In the genomic region with DNA sequence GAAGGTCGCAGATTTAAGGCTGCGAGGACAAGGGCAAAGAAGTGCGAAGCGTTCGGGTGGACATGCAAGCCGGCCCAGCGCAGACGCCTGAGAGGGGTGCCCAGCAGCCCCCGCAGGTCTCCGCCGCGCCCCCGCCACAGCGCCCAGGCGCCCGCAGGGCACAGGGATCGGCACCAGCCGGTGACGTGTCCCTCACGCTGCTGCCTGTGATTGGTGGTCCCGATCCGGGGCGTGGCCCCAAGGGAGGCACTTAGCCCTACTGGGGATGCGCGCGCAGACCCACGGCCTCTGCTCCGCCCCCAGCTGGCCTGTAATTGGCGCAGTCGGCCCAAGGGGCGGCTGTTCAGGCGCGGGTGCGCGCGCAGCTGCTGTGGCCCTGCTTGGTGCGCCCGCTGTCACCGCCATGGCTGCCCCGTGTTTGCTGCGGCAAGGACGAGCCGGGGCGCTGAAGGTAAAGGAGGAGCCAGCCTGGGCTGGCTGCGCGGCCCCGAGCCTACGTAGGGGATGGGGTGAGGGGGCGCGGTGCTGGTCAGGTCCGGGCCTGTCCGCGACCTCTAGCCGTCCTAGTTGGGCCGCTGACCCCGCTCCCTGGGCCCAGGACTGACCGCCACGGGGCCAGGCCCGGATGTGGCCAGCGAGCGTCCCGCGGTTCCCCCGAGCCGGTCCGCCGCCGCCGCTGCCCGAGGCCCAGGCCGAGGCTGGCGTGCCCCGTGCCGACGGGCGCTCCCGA, we compare ENCODE assay signal across 8 cellular contexts. TPM values are rescaled to one million over a fixed set of nuclear protein-coding genes. Genes with fewer than 3 reads are reported as not detected.
DNase-seq lines count a peak whose midpoint lies in the region; ATAC-seq, FAIRE-seq and TF ChIP-seq lines count a peak whose summit lies in the region.

A gene (plus strand): TSS at position 379 of the 730 bp plus-strand sequence. CDS start 25 bp downstream, at position 404.

- H3K9ac ChIP-seq in mammary epithelial cell (ENCODE audit: insufficient read depth, low read length): peak within 1 kb of the TSS; percentile 97
- peak within 1 kb of the TSS; percentile 89; the same call in 1 of the 2 replicates for H3K9ac ChIP-seq in iPS-20b (ENCODE audit: low read depth, low read length)

- ATAC-seq in GM18873 (IDR thresholded peaks at IDR 0.05; ENCODE audit: low FRiP score, unreplicated experiment) (peak; percentile 81), HG03139 (IDR thresholded peaks at IDR 0.05; ENCODE audit: unreplicated experiment) (peak; percentile 95)

- no TSS peak for BruUV-seq in mammary epithelial cell (replicated peaks; lab: Mats Ljungman, UMichigan)

- TF ChIP-seq CTCF in WERI-Rb-1 (IDR thresholded peaks at IDR 0.05; ENCODE audit: low read depth, low read length) (no peak), mammary epithelial cell (conservative IDR thresholded peaks at IDR 0.05 in 1 of 2, IDR thresholded peaks at IDR 0.05 in 1 of 2; ENCODE audit: extremely low read depth in 1 of 2, insufficient read depth in 1 of 2, low read depth in 1 of 2, low read length in 2 of 2) (no peak)

- no peak for FAIRE-seq in small intestine (lab: Jason Lieb, UNC)

- H3K27ac ChIP-seq in WERI-Rb-1: peak within 1 kb of the TSS; percentile 93
- H3K27ac ChIP-seq in mammary epithelial cell (ENCODE audit: insufficient read depth, low read depth, low read length): peak within 1 kb of the TSS; percentile 97
- H3K27ac ChIP-seq in iPS-20b (ENCODE audit: low read length): peak within 1 kb of the TSS; percentile 92
- peak within 1 kb of the TSS; percentile 98 to 99 for H3K27ac ChIP-seq in small intestine (ENCODE audit: low read depth in 1 of 2, low read length in 1 of 2)

- DNase-seq in ACHN (peak; percentile 97), NCI-H2227 (lab: John Stamatoyannopoulos, UW; ENCODE audit: unreplicated experiment) (peak; percentile 100), WERI-Rb-1 (peak; percentile 100), mammary epithelial cell (peak; percentile 98), small intestine (peak; percentile 100)

- H3K4me1 ChIP-seq in mammary epithelial cell (ENCODE audit: insufficient read depth, low read length) (peaks cover 8% of the 10 kb centered on the region), iPS-20b (ENCODE audit: insufficient read depth, low read length) (no peaks in the 10 kb centered on the region; the same call in 1 of the 2 replicates), small intestine (ENCODE audit: control insufficient read depth in 2 of 2, insufficient read depth in 1 of 2, low read depth in 1 of 2, low read length in 1 of 2) (peaks cover 0 to 3% of the 10 kb centered on the region in 2 donors)

- intact Hi-C loops in mammary epithelial cell (cut with micrococcal nuclease): loop anchor here (1.0 to 5.0 kb wide), 2 partner anchors 14 to 396 kb away; a partner anchor contains a TSS

- dilution Hi-C loops in mammary epithelial cell (cut with HindIII; ENCODE audit: low sequenced_read_pairs): loop anchor here (5.0 kb wide), 1 partner anchor 34 kb away; a partner anchor contains a TSS

- peaks cover 37% of the 10 kb centered on the region for H3K79me2 ChIP-seq in mammary epithelial cell (ENCODE audit: insufficient read depth, low read length)

- H3K4me3 ChIP-seq in WERI-Rb-1 (ENCODE audit: low read depth, low read length): peak within 1 kb of the TSS; percentile 91
- peak within 1 kb of the TSS; percentile 74 to 88 (median 76) for H3K4me3 ChIP-seq in mammary epithelial cell (replicated peaks in 1 of 3; ENCODE audit: insufficient read depth in 1 of 3, low read depth in 2 of 3, low read length in 3 of 3)
- H3K4me3 ChIP-seq in iPS-20b (ENCODE audit: low read length): peak within 1 kb of the TSS; percentile 97
- H3K4me3 ChIP-seq in small intestine (ENCODE audit: low read depth in 1 of 2, low read length in 2 of 2): peak within 1 kb of the TSS; percentile 82 to 90

- H3K9me3 ChIP-seq in WERI-Rb-1 (ENCODE audit: severe bottlenecking): no peaks in the 10 kb centered on the region
- H3K9me3 ChIP-seq in mammary epithelial cell (replicated peaks; ENCODE audit: insufficient read depth, low read length): no peaks in the 10 kb centered on the region
- H3K9me3 ChIP-seq in iPS-20b (ENCODE audit: insufficient read depth, low read depth, low read length): no peaks in the 10 kb centered on the region
- H3K9me3 ChIP-seq in small intestine (ENCODE audit: control insufficient read depth, low read depth): no peaks in the 10 kb centered on the region

- CTCF ChIA-PET in mammary epithelial cell (lab: Charles Lee; ENCODE audit: low non-redundant PET): interaction anchor here (0.6 kb wide), 1 partner anchor 283 kb away, joined by 3 read pairs; no protein-coding TSS in a partner anchor

- peak within 1 kb of the TSS; percentile 94 for H2AFZ ChIP-seq in mammary epithelial cell (ENCODE audit: low read depth, low read length)

- no peaks in the 10 kb centered on the region for H4K20me1 ChIP-seq in mammary epithelial cell (ENCODE audit: insufficient read depth, low read length)

- H3K36me3 ChIP-seq in WERI-Rb-1 (peaks cover 35% of the 10 kb centered on the region), mammary epithelial cell (ENCODE audit: insufficient read depth, low read length) (peaks cover 9% of the 10 kb centered on the region), iPS-20b (ENCODE audit: insufficient read depth, low read depth, low read length) (peaks cover 21% of the 10 kb centered on the region), small intestine (ENCODE audit: control insufficient read depth in 2 of 2, insufficient read depth in 2 of 2, low read length in 2 of 2) (peaks cover 0 to 2% of the 10 kb centered on the region in 2 donors)

- H3K4me2 ChIP-seq in mammary epithelial cell (ENCODE audit: insufficient read depth, low read depth, low read length): peak within 1 kb of the TSS; percentile 99

- H3K27me3 ChIP-seq in WERI-Rb-1 (ENCODE audit: insufficient read depth, low read depth, severe bottlenecking): no peaks in the 10 kb centered on the region
- H3K27me3 ChIP-seq in mammary epithelial cell (ENCODE audit: insufficient read depth, low read length): no peaks in the 10 kb centered on the region
- H3K27me3 ChIP-seq in iPS-20b (ENCODE audit: insufficient read depth, low read length): no peaks in the 10 kb centered on the region
- no peaks in the 10 kb centered on the region for H3K27me3 ChIP-seq in small intestine (ENCODE audit: control insufficient read depth in 2 of 2, insufficient read depth in 2 of 2, low read length in 2 of 2)

- WGBS in mammary epithelial cell (ENCODE audit: low coverage, missing lambda C conversion rate): 0% methylated on average over 8 of the region's 77 CpGs
- WGBS in small intestine, 3 donors: 0 to 1% (median 0%) methylated on average over 50 to 77 of the region's 77 CpGs

- in situ Hi-C loops in ACHN (cut with HindIII; ENCODE audit: low pct_ligation_motif_present, low pct_unique_long_range_greater_than_20kb, low sequenced_read_pairs): no loop called here
- in situ Hi-C loops in mammary epithelial cell (cut with MboI; ENCODE audit: low sequenced_read_pairs in 2 of 2): loop anchor here in 1 of 2 donors (25.0 kb wide), 1 partner anchor 819 kb away; a partner anchor contains a TSS

RNA-seq across cellular contexts. Expression of the gene that starts here (rescaled TPM):
- 10 to 100 TPM; 36.3 to 50.3 TPM for total RNA-seq in mammary epithelial cell
- 47.8 TPM for polyA plus RNA-seq in mammary epithelial cell
- 36.4 TPM for polyA minus RNA-seq in mammary epithelial cell
- polyA plus RNA-seq in small intestine: 10 to 100 TPM; 15.9 to 20.1 (median 18.6) TPM

Comparison
In these comparisons a context has a peak if more than half of its experiments do, and no peak if none do; other contexts are left out.
1. Peak in every context shown above with its lines: DNase-seq, ATAC-seq, H3K4me3 ChIP-seq and H3K27ac ChIP-seq.